In genomic region chr16:11625769-11626168, GRCh38 we compare ENCODE assay signal across 1 cellular context.
TF ChIP-seq lines count a peak whose summit lies in the region.

No MANE protein-coding gene starts in this region.

TF ChIP-seq in HepG2, 621 proteins besides CTCF, POLR2A, EP300 and RAD21:
- TF ChIP-seq HOXA3 (CRISPR knock-in tag; IDR thresholded peaks at IDR 0.05), result no peak
- TF ChIP-seq ZNF768 (CRISPR knock-in tag; IDR thresholded peaks at IDR 0.05), result peak; percentile 97
